37 cellular contexts compared by ENCODE assay signal in the genomic region with DNA sequence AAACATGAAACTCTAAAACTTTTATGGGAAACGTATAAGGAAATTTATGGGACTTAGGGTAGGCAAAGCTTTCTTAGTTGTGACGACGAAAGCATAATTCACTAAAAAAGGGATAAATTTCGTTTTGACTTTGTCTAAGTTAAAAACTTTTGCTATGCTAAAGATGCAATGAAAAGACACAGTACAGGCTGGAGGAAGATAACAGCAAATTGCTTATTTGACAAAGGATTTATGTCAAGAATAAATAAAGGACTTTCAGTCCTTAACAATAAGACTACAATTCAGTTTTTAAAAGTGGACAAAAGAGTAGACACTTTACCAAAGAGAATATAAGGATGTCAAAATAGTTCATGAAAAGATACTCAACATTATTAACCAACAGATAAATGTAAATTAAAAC.
"Had no signal": no experiment of that assay in that cellular context is flagged by ENCODE, and none has a peak within 500 bp of the region (broad histone marks: within the 10 kb centered on the region; RNA-seq: fewer than 3 reads in every experiment).

No MANE protein-coding gene starts in this region.

- H3K27ac Mint-ChIP-seq: activated naive CD4-positive, alpha-beta T cell treated with anti-CD3 and anti-CD28 coated beads for 36 hours; activated naive CD4-positive, alpha-beta T cell treated with anti-CD3 and anti-CD28 coated beads, Interleukin-2, amount 10 ng/mL, durations not matched to agents 7 days and 5 days; activated naive CD4-positive, alpha-beta T cell treated with anti-CD3 and anti-CD28 coated beads, Interleukin-2, amount 50 U/mL, for 24 hours; activated naive CD4-positive, alpha-beta T cell treated with anti-CD3 and anti-CD28 coated beads, Interleukin-2, amount 50 U/mL, for 72 hours; activated naive CD8-positive, alpha-beta T cell; activated naive CD8-positive, alpha-beta T cell treated with anti-CD3 and anti-CD28 coated beads for 36 hours; activated naive CD8-positive, alpha-beta T cell treated with anti-CD3 and anti-CD28 coated beads, Interleukin-2, amount 10 ng/mL, durations not matched to agents 7 days and 5 days; activated naive CD8-positive, alpha-beta T cell treated with anti-CD3 and anti-CD28 coated beads, Interleukin-2, amount 50 U/mL, for 24 hours; activated T-cell treated with anti-CD3 and anti-CD28 coated beads, Interleukin-2, amount 50 U/mL, for 24 hours; activated T-cell treated with anti-CD3 and anti-CD28 coated beads, Interleukin-2, amount 50 U/mL, for 72 hours; activated T-helper 1 cell treated with anti-CD3 and anti-CD28 coated beads, Interleukin-12 subunit alpha, Interleukin-12 subunit beta, Interleukin-2, Interleukin-4 antibody, amounts not matched to agents 30 ng/mL and 10 ng/mL and 1 ng/mL, durations not matched to agents 14 hours and 24 hours and 36 hours; activated T-helper 17 cell treated with anti-CD3 and anti-CD28 coated beads, Interleukin-2, amount 50 U/mL, for 72 hours; activated T-helper 2 cell treated with anti-CD3 and anti-CD28 coated beads, Interferon-gamma antibody, Interleukin-2, Interleukin-4, amounts not matched to agents 10 μg/mL and 5 μg/mL and 100 μg/mL, durations not matched to agents 14 hours and 24 hours and 36 hours; brain had no signal

- FAIRE-seq: astrocyte, bronchial epithelial cell had no signal

- H3K4me1 Mint-ChIP-seq: activated naive CD4-positive, alpha-beta T cell treated with anti-CD3 and anti-CD28 coated beads, Interleukin-2, amount 10 ng/mL, durations not matched to agents 7 days and 5 days; activated naive CD4-positive, alpha-beta T cell treated with anti-CD3 and anti-CD28 coated beads, Interleukin-2, amount 50 U/mL, for 24 hours; activated naive CD8-positive, alpha-beta T cell treated with anti-CD3 and anti-CD28 coated beads for 36 hours; activated naive CD8-positive, alpha-beta T cell treated with anti-CD3 and anti-CD28 coated beads, Interleukin-2, amount 10 ng/mL, durations not matched to agents 7 days and 5 days; activated naive CD8-positive, alpha-beta T cell treated with anti-CD3 and anti-CD28 coated beads, Interleukin-2, amount 50 U/mL, for 24 hours; activated T-helper 17 cell treated with anti-CD3 and anti-CD28 coated beads, Interleukin-2, amount 50 U/mL, for 72 hours; brain; central memory CD8-positive, alpha-beta T cell had no signal

- DNase-seq: activated effector memory CD4-positive, alpha-beta T cell treated with anti-CD3 and anti-CD28 coated beads, Interleukin-2, amount 50 U/mL, for 16 hours; activated effector memory CD4-positive, alpha-beta T cell treated with Interleukin-2 at 50 U/mL for 16 hours; activated gamma-delta T cell; activated gamma-delta T cell treated with Interleukin-2 at 50 U/mL for 16 hours; activated naive CD4-positive, alpha-beta T cell; activated naive CD4-positive, alpha-beta T cell treated with anti-CD3 and anti-CD28 coated beads for 36 hours; activated naive CD4-positive, alpha-beta T cell treated with anti-CD3 and anti-CD28 coated beads, Interleukin-2, amount 10 ng/mL, durations not matched to agents 7 days and 5 days; activated naive CD4-positive, alpha-beta T cell treated with anti-CD3 and anti-CD28 coated beads, Interleukin-2, amount 50 U/mL, for 16 hours; activated naive CD4-positive, alpha-beta T cell treated with Interleukin-2 at 50 U/mL for 16 hours; activated naive CD8-positive, alpha-beta T cell treated with anti-CD3 and anti-CD28 coated beads for 36 hours; activated naive CD8-positive, alpha-beta T cell treated with anti-CD3 and anti-CD28 coated beads, Interleukin-2, amount 10 ng/mL, durations not matched to agents 7 days and 5 days; activated naive CD8-positive, alpha-beta T cell treated with anti-CD3 and anti-CD28 coated beads, Interleukin-2, amount 50 U/mL, for 24 hours; activated T-cell treated with anti-CD3 and anti-CD28 coated beads, Interleukin-2, amount 50 U/mL, for 1 hour; activated T-cell treated with anti-CD3 and anti-CD28 coated beads, Interleukin-2, amount 50 U/mL, for 24 hours; activated T-cell treated with anti-CD3 and anti-CD28 coated beads, Interleukin-2, amount 50 U/mL, for 4 hours; activated T-cell treated with anti-CD3 and anti-CD28 coated beads, Interleukin-2, amount 50 U/mL, for 48 hours; activated T-cell treated with anti-CD3 and anti-CD28 coated beads, Interleukin-2, amount 50 U/mL, for 72 hours; adrenal gland; amniotic stem cell; amygdala; anterior cingulate cortex; aorta; body of pancreas; brain microvascular endothelial cell; caudate nucleus; central memory CD4-positive, alpha-beta T cell; cerebellar nuclear complex had no signal

- H3K27me3 Mint-ChIP-seq: activated naive CD4-positive, alpha-beta T cell treated with anti-CD3 and anti-CD28 coated beads, Interleukin-2, amount 10 ng/mL, durations not matched to agents 7 days and 5 days; activated naive CD4-positive, alpha-beta T cell treated with anti-CD3 and anti-CD28 coated beads, Interleukin-2, amount 50 U/mL, for 24 hours; activated naive CD8-positive, alpha-beta T cell; activated naive CD8-positive, alpha-beta T cell treated with anti-CD3 and anti-CD28 coated beads for 36 hours; activated naive CD8-positive, alpha-beta T cell treated with anti-CD3 and anti-CD28 coated beads, Interleukin-2, amount 10 ng/mL, durations not matched to agents 7 days and 5 days; activated naive CD8-positive, alpha-beta T cell treated with anti-CD3 and anti-CD28 coated beads, Interleukin-2, amount 50 U/mL, for 24 hours; activated T-cell treated with anti-CD3 and anti-CD28 coated beads, Interleukin-2, amount 50 U/mL, for 24 hours; activated T-helper 17 cell treated with anti-CD3 and anti-CD28 coated beads, Interleukin-2, amount 50 U/mL, for 72 hours; brain; central memory CD8-positive, alpha-beta T cell had no signal

- H3K9me3 Mint-ChIP-seq: activated naive CD4-positive, alpha-beta T cell treated with anti-CD3 and anti-CD28 coated beads for 36 hours; activated naive CD4-positive, alpha-beta T cell treated with anti-CD3 and anti-CD28 coated beads, Interleukin-2, amount 10 ng/mL, durations not matched to agents 7 days and 5 days had no signal

- H3K4me3 Mint-ChIP-seq: activated naive CD4-positive, alpha-beta T cell treated with anti-CD3 and anti-CD28 coated beads for 36 hours; activated naive CD4-positive, alpha-beta T cell treated with anti-CD3 and anti-CD28 coated beads, Interleukin-2, amount 10 ng/mL, durations not matched to agents 7 days and 5 days; activated naive CD4-positive, alpha-beta T cell treated with anti-CD3 and anti-CD28 coated beads, Interleukin-2, amount 50 U/mL, for 24 hours; activated naive CD8-positive, alpha-beta T cell; activated naive CD8-positive, alpha-beta T cell treated with anti-CD3 and anti-CD28 coated beads for 36 hours; activated naive CD8-positive, alpha-beta T cell treated with anti-CD3 and anti-CD28 coated beads, Interleukin-2, amount 10 ng/mL, durations not matched to agents 7 days and 5 days; activated naive CD8-positive, alpha-beta T cell treated with anti-CD3 and anti-CD28 coated beads, Interleukin-2, amount 50 U/mL, for 24 hours; activated T-cell treated with anti-CD3 and anti-CD28 coated beads, Interleukin-2, amount 50 U/mL, for 24 hours; activated T-cell treated with anti-CD3 and anti-CD28 coated beads, Interleukin-2, amount 50 U/mL, for 4 hours; activated T-cell treated with anti-CD3 and anti-CD28 coated beads, Interleukin-2, amount 50 U/mL, for 72 hours; activated T-helper 1 cell treated with anti-CD3 and anti-CD28 coated beads, Interleukin-12 subunit alpha, Interleukin-12 subunit beta, Interleukin-2, Interleukin-4 antibody, amounts not matched to agents 30 ng/mL and 10 ng/mL and 1 ng/mL, durations not matched to agents 14 hours and 24 hours and 36 hours; activated T-helper 17 cell treated with anti-CD3 and anti-CD28 coated beads, Interleukin-2, amount 50 U/mL, for 72 hours; brain; central memory CD8-positive, alpha-beta T cell had no signal

- ATAC-seq: activated naive CD4-positive, alpha-beta T cell treated with anti-CD3 and anti-CD28 coated beads, Interleukin-2, amount 50 U/mL, for 72 hours; activated naive CD8-positive, alpha-beta T cell treated with anti-CD3 and anti-CD28 coated beads, Interleukin-2, amount 50 U/mL, for 24 hours; activated T-cell treated with anti-CD3 and anti-CD28 coated beads, Interleukin-2, amount 50 U/mL, for 4 hours; activated T-cell treated with anti-CD3 and anti-CD28 coated beads, Interleukin-2, amount 50 U/mL, for 72 hours; activated T-helper 17 cell treated with anti-CD3 and anti-CD28 coated beads, Interleukin-2, amount 50 U/mL, for 72 hours; body of pancreas had no signal

- H3K36me3 Mint-ChIP-seq: activated naive CD4-positive, alpha-beta T cell treated with anti-CD3 and anti-CD28 coated beads, Interleukin-2, amount 10 ng/mL, durations not matched to agents 7 days and 5 days; activated naive CD4-positive, alpha-beta T cell treated with anti-CD3 and anti-CD28 coated beads, Interleukin-2, amount 50 U/mL, for 24 hours; activated naive CD8-positive, alpha-beta T cell treated with anti-CD3 and anti-CD28 coated beads, Interleukin-2, amount 10 ng/mL, durations not matched to agents 7 days and 5 days had no signal
